In genomic region chr12:61524851-61525250, GRCh38 we compare ENCODE assay signal across 27 cellular contexts.
"Had no signal": no experiment of that assay in that cellular context is flagged by ENCODE, and none has a peak within 500 bp of the region (broad histone marks: within the 10 kb centered on the region; RNA-seq: fewer than 3 reads in every experiment).

No MANE protein-coding gene starts in this region.

- H3K36me3 ChIP-seq: lower lobe of right lung, pancreas, prostate gland, stomach, thyroid gland, transverse colon, upper lobe of left lung, vagina had no signal

- H3K4me3 ChIP-seq: lower lobe of right lung, pancreas, prostate gland, skin epidermis, stomach, testis, thyroid gland, transverse colon, upper lobe of left lung, vagina had no signal

- H3K27me3 ChIP-seq: pancreas, stomach, testis, thyroid gland, transverse colon, upper lobe of left lung, vagina had no signal

- DNase-seq: kidney glomerular epithelial cell; left cardiac atrium; lower lobe of right lung; mammary epithelial cell; mesenchymal stem cell; naive thymus-derived CD8-positive, alpha-beta T cell; nucleus accumbens; pancreas; posterior cingulate gyrus; retina; right cardiac atrium; stimulated activated CD4-positive, alpha-beta T cell treated with anti-CD3 and anti-CD28 coated beads, Interleukin-12 subunit alpha, Interleukin-12 subunit beta, amount 100 ng/mL, for 4 hours; stimulated activated CD4-positive, alpha-beta T cell treated with anti-CD3 and anti-CD28 coated beads, Interleukin-15, amount 100 ng/mL, for 24 hours; stimulated activated CD4-positive, alpha-beta T cell treated with anti-CD3 and anti-CD28 coated beads, Interleukin-2, amount 100 ng/mL, for 24 hours; stimulated activated CD4-positive, alpha-beta T cell treated with anti-CD3 and anti-CD28 coated beads, Interleukin-4, amount 100 ng/mL, for 1 hour; stimulated activated naive B cell treated with anti-CD40 and anti-IgM and Interleukin-4, amounts not matched to agents 10 μg/mL and 1 μg/mL and 100 μg/mL, for 72 hours; stimulated activated naive CD8-positive, alpha-beta T cell treated with anti-CD3 and anti-CD28 coated beads, Interleukin-15, Interleukin-2, amounts not matched to agents 100 U/mL and 50 U/mL, for 24 hours; stomach; testis; thyroid gland; transverse colon; upper lobe of left lung had no signal

- H3K27ac ChIP-seq: lower lobe of right lung, pancreas, prostate gland, skin epidermis, stomach, testis, thyroid gland, transverse colon, upper lobe of left lung, vagina had no signal

- H3K9me3 ChIP-seq: lower lobe of right lung, pancreas, prostate gland, stomach, testis, thyroid gland, transverse colon, upper lobe of left lung, vagina had no signal

- H3K4me1 ChIP-seq: lower lobe of right lung, pancreas, prostate gland, stomach, testis, thyroid gland, transverse colon, upper lobe of left lung, vagina had no signal

- ATAC-seq: left cardiac atrium; left lobe of liver; lower lobe of right lung; naive thymus-derived CD8-positive, alpha-beta T cell; pancreas; right cardiac atrium; sciatic nerve; stimulated activated naive B cell treated with anti-CD40 and anti-IgM and Interleukin-4, amounts not matched to agents 10 μg/mL and 1 μg/mL and 100 μg/mL, for 72 hours; stimulated activated naive CD8-positive, alpha-beta T cell treated with anti-CD3 and anti-CD28 coated beads, Interleukin-15, Interleukin-2, amounts not matched to agents 100 U/mL and 50 U/mL, for 24 hours had no signal
